Comparison of ENCODE assay signal across 8 cellular contexts in the genomic region with DNA sequence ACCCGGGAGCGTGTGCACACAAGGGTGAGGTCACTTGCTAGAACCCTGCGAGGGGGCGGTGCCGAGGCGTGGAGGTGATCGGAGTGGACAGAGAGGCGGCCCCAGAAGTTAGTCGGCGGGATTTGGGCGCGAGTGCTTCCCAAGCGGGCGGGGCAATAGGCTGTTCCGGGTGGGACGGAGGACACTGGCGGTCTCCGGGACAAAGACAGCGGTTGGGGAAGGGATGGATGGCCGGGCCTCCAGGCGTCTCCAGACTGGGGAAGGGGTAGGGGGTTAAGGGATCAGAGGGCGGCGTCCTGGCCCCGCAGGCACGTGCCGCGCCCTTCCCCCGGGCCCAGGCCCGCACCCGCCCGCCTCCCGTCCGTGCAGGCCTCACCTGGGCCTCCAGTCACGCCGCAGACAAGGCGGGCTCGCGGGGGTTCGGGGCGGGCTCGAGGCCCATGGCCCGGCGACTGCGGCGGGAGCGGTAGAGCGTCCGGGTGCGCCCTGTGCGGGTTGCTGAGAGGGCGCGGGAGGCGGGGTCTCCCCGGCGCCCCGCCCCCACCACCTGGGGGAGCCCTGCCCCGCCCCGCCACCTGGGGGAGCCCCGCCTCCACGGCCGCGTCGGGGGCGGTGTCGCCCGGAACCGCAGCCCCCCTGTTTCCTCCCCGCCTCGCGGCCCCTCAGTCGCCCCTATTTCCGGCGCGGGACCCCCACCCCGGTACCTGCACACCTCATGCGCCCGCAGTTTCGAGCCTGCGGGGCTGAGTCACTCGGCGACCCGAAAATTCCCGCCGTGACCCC. TPM values are rescaled to one million over a fixed set of nuclear protein-coding genes. Genes with fewer than 3 reads are reported as not detected.
DNase-seq lines count a peak whose midpoint lies in the region; ATAC-seq, FAIRE-seq and TF ChIP-seq lines count a peak whose summit lies in the region.

Gene LPAR2 (minus strand): TSS at position 505 of the 783 bp plus-strand sequence. CDS start 945 bp downstream, outside the sequence.

- H3K9me3 ChIP-seq in PC-3 (ENCODE audit: low read length) (no peaks in the 10 kb centered on the region), left ventricle myocardium inferior (replicated peaks) (no peaks in the 10 kb centered on the region), skeletal muscle tissue (ENCODE audit: control insufficient read depth in 3 of 3, low read length in 3 of 3) (peaks cover 0 to 3% (median 0%) of the 10 kb centered on the region in 3 donors)

- peak within 1 kb of the TSS; percentile 83 for H3K27ac ChIP-seq in PC-3 (ENCODE audit: low read length)
- H3K27ac ChIP-seq in left ventricle myocardium inferior (replicated peaks): no peak within 1 kb of the TSS
- H3K27ac ChIP-seq in skeletal muscle tissue (ENCODE audit: low read depth, low read length): no peak within 1 kb of the TSS

- H3K4me2 ChIP-seq in PC-3 (ENCODE audit: low read length): peak within 1 kb of the TSS; percentile 83

- no peaks in the 10 kb centered on the region for H3K27me3 ChIP-seq in PC-3 (ENCODE audit: low read length)
- H3K27me3 ChIP-seq in left ventricle myocardium inferior (ENCODE audit: low read depth): peaks cover 32% of the 10 kb centered on the region
- H3K27me3 ChIP-seq in skeletal muscle tissue (ENCODE audit: control insufficient read depth in 3 of 3, insufficient read depth in 3 of 3, low read length in 3 of 3): peaks cover 18 to 22% (median 18%) of the 10 kb centered on the region in 3 donors

- H3K79me2 ChIP-seq in PC-3 (ENCODE audit: low read length): peaks cover 16% of the 10 kb centered on the region

- DNase-seq in GM12891 (ENCODE audit: insufficient read length, low spot score) (peak; percentile 97), PC-3 (peak; percentile 70), left ventricle myocardium inferior (no peak), NCI-H446 treated with DMSO at 0.1 percent for 48 hours (lab: John Stamatoyannopoulos, UW) (no peak)
- DNase-seq in activated gamma-delta T cell treated with anti-CD3 and anti-CD28 coated beads, Interleukin-2, amount 50 U/mL, for 16 hours (ENCODE audit: low read depth): peak; percentile 66

- no peaks in the 10 kb centered on the region for H4K20me1 ChIP-seq in PC-3 (ENCODE audit: low read length)

- intact Hi-C loops in PC-3 (cut with micrococcal nuclease) (no loop called here), left ventricle myocardium inferior (cut with micrococcal nuclease) (no loop called here)

- no peaks in the 10 kb centered on the region; the same call in 1 of the 2 replicates for H3K36me3 ChIP-seq in PC-3 (ENCODE audit: low read depth, low read length)
- no peaks in the 10 kb centered on the region for H3K36me3 ChIP-seq in left ventricle myocardium inferior
- H3K36me3 ChIP-seq in skeletal muscle tissue (ENCODE audit: control insufficient read depth in 3 of 3, insufficient read depth in 3 of 3, low read length in 3 of 3): peaks cover 0 to 3% (median 0%) of the 10 kb centered on the region in 3 donors

- H3K9ac ChIP-seq in PC-3 (ENCODE audit: low read length) (peak within 1 kb of the TSS; percentile 95), skeletal muscle tissue (ENCODE audit: low read depth in 1 of 3, low read length in 3 of 3) (no peak within 1 kb of the TSS)

- FAIRE-seq in GM12891 (lab: Jason Lieb, UNC): peak; percentile 65

- H3K9me2 ChIP-seq in PC-3 (replicated peaks; ENCODE audit: low read length): no peaks in the 10 kb centered on the region

- no TSS peak for BruUV-seq in PC-3 (replicated peaks; lab: Mats Ljungman, UMichigan)

- CTCF ChIA-PET in PC-3 (lab: Charles Lee): interaction anchor here (0.6 kb wide), 1 partner anchor 1424 kb away, joined by 4 read pairs; no protein-coding TSS in a partner anchor

- peak within 1 kb of the TSS; percentile 89 for H2AFZ ChIP-seq in PC-3 (ENCODE audit: low read length)

- H3K4me3 ChIP-seq in PC-3 (ENCODE audit: low read length) (peak within 1 kb of the TSS; percentile 84), left ventricle myocardium inferior (peak within 1 kb of the TSS; percentile 62), skeletal muscle tissue (ENCODE audit: low read length in 3 of 3) (peak within 1 kb of the TSS in 2 of 3 donors; percentile 23 to 49)

- POLR2A ChIA-PET in PC-3 (lab: Charles Lee; ENCODE audit: unreplicated experiment): interaction anchor here (1.0 kb wide), 1 partner anchor 14 kb away, joined by 3 read pairs; no protein-coding TSS in a partner anchor

- H3K4me1 ChIP-seq in PC-3 (ENCODE audit: insufficient read depth, low read length): peaks cover 13% of the 10 kb centered on the region
- peaks cover 16% of the 10 kb centered on the region for H3K4me1 ChIP-seq in left ventricle myocardium inferior
- H3K4me1 ChIP-seq in skeletal muscle tissue (ENCODE audit: control insufficient read depth in 3 of 3, insufficient read depth in 3 of 3, low read length in 3 of 3): peaks cover 0 to 6% (median 3%) of the 10 kb centered on the region in 3 donors

- ATAC-seq in HG02763 (IDR thresholded peaks at IDR 0.05; ENCODE audit: unreplicated experiment) (peak; percentile 68), PC-3 (peak; percentile 65), GM18870 (IDR thresholded peaks at IDR 0.05; ENCODE audit: unreplicated experiment) (no peak)

- no peak for TF ChIP-seq POLR2A in GM12891 (IDR thresholded peaks at IDR 0.05; ENCODE audit: low read depth, low read length)

- no peak for TF ChIP-seq CTCF in PC-3 (conservative IDR thresholded peaks at IDR 0.05; ENCODE audit: low read depth, low read length)
- no peak for TF ChIP-seq CTCF in left ventricle myocardium inferior (IDR thresholded peaks at IDR 0.05; ENCODE audit: borderline replicate concordance)

- no peaks in the 10 kb centered on the region for H3F3A ChIP-seq in PC-3 (ENCODE audit: low read length, unreplicated experiment)

TF ChIP-seq in GM12891, 5 proteins besides CTCF, POLR2A, EP300 and RAD21:
- no peak for TF ChIP-seq PAX5 (IDR thresholded peaks at IDR 0.05; ENCODE audit: insufficient read depth, low read length, severe bottlenecking)
- no peak for TF ChIP-seq SPI1 (IDR thresholded peaks at IDR 0.05; ENCODE audit: low read depth, low read length)
- TF ChIP-seq TAF1 (IDR thresholded peaks at IDR 0.05; ENCODE audit: low read depth, low read length): no peak
- no peak for TF ChIP-seq POU2F2 (IDR thresholded peaks at IDR 0.05; ENCODE audit: low read depth, low read length)
- peak; percentile 20; the same call in 1 of the 2 replicates for TF ChIP-seq POLR2AphosphoS5 (IDR thresholded peaks at IDR 0.05; ENCODE audit: low read depth, low read length)

RNA-seq across cellular contexts. Expression of gene LPAR2, which starts in this region (rescaled TPM):
- polyA plus RNA-seq in GM12891 (2012; ENCODE audit: low read depth, missing spikeins): 12.5 TPM
- total RNA-seq in PC-3 (2014; rRNA removed) (26.6 and 31.0 TPM in 2 replicates), left ventricle myocardium inferior (0.88 TPM), skeletal muscle tissue (1.6 TPM)

Comparison
In these comparisons a context has a peak if more than half of its experiments do, and no peak if none do; other contexts are left out.
1. RNA of gene LPAR2 (total RNA-seq): 26.6 to 31.0 TPM in PC-3; 1.6 TPM in skeletal muscle tissue (single experiment) and 0.88 TPM in left ventricle myocardium inferior (single experiment); every median in the first group is over 10 times any median in the second.
2. DNase-seq: peak in GM12891 (single experiment), PC-3 (single experiment) and activated gamma-delta T cell treated with anti-CD3 and anti-CD28 coated beads, Interleukin-2, amount 50 U/mL, for 16 hours (single experiment); none in left ventricle myocardium inferior (single experiment) and NCI-H446 treated with DMSO at 0.1 percent for 48 hours (single experiment).
3. Peak in every context shown above with its lines, with median percentiles within 50 percentile points of each other: H3K4me3 ChIP-seq.